Comparison of ENCODE assay signal across 13 cellular contexts in the genomic region with DNA sequence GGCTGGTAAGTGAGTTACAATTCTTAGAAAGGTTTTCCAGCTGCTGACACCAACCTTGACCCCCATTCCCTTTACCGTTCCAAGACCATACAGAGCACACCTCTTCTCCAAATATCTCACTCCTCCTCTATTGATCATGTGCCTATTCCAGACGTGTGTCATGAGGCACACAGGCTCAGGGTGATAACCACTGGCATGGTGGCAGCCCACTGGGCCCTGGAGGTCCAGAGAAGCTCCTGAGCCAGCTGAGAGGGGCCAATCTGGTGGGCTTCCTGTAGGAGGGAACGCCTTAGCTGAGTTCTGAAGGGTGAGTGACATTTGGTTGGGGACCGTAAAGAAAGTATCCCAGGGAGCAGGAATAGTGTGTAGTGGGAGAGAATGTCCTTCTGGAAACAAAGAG. TPM values are rescaled to one million over a fixed set of nuclear protein-coding genes. Genes with fewer than 3 reads are reported as not detected.
DNase-seq lines count a peak whose midpoint lies in the region; ATAC-seq and TF ChIP-seq lines count a peak whose summit lies in the region.
"Had no signal": no experiment of that assay in that cellular context is flagged by ENCODE, and none has a peak within 500 bp of the region (broad histone marks: within the 10 kb centered on the region; RNA-seq: fewer than 3 reads in every experiment).

No MANE protein-coding gene starts in this region.

- CTCF ChIA-PET in activated CD4-positive, alpha-beta memory T cell treated with anti-CD3 and anti-CD28 coated beads, Interleukin-2, amount 10 ng/mL, durations not matched to agents 7 days and 5 days (lab: Charles Lee): interaction anchor here (1.3 to 4.2 kb wide), 14 partner anchors 12 to 643 kb away, joined by 4 to 34 read pairs (median 6); a partner anchor contains a TSS

- H3K27me3 Mint-ChIP-seq in activated CD4-positive, alpha-beta memory T cell treated with anti-CD3 and anti-CD28 coated beads, Interleukin-2, amount 10 ng/mL, durations not matched to agents 7 days and 5 days: no peaks in the 10 kb centered on the region
- no peaks in the 10 kb centered on the region for H3K27me3 Mint-ChIP-seq in effector memory CD8-positive, alpha-beta T cell
- no peaks in the 10 kb centered on the region for H3K27me3 Mint-ChIP-seq in stimulated activated naive CD8-positive, alpha-beta T cell treated with anti-CD3 and anti-CD28 coated beads, Interleukin-15, amount 100 ng/mL, for 72 hours

- peak overlapping the region; percentile 99 for H3K27ac Mint-ChIP-seq in activated CD4-positive, alpha-beta memory T cell treated with anti-CD3 and anti-CD28 coated beads, Interleukin-2, amount 10 ng/mL, durations not matched to agents 7 days and 5 days
- peak overlapping the region; percentile 91 for H3K27ac Mint-ChIP-seq in effector memory CD8-positive, alpha-beta T cell
- H3K27ac Mint-ChIP-seq in stimulated activated naive CD8-positive, alpha-beta T cell treated with anti-CD3 and anti-CD28 coated beads, Interleukin-15, amount 100 ng/mL, for 72 hours: peak overlapping the region in 1 of 2 donors; percentile 10

- H3K36me3 Mint-ChIP-seq in activated CD4-positive, alpha-beta memory T cell treated with anti-CD3 and anti-CD28 coated beads, Interleukin-2, amount 10 ng/mL, durations not matched to agents 7 days and 5 days (ENCODE audit: low read depth): peaks cover 67% of the 10 kb centered on the region
- H3K36me3 Mint-ChIP-seq in effector memory CD8-positive, alpha-beta T cell (ENCODE audit: insufficient read depth): peaks cover 62% of the 10 kb centered on the region

- ATAC-seq in left ventricle myocardium superior: no peak
- no peak for ATAC-seq in effector memory CD8-positive, alpha-beta T cell (replicated peaks)
- ATAC-seq in stimulated activated naive CD8-positive, alpha-beta T cell treated with anti-CD3 and anti-CD28 coated beads, Interleukin-15, amount 100 ng/mL, for 72 hours: no peak

- TF ChIP-seq POLR2A in erythroblast (IDR thresholded peaks at IDR 0.05; ENCODE audit: low read length): no peak

- no peak for DNase-seq in left ventricle myocardium inferior
- no peak for DNase-seq in left ventricle myocardium superior
- DNase-seq in activated CD4-positive, alpha-beta memory T cell treated with anti-CD3 and anti-CD28 coated beads, Interleukin-2, amount 10 ng/mL, durations not matched to agents 7 days and 5 days: no peak
- no peak for DNase-seq in effector memory CD8-positive, alpha-beta T cell
- DNase-seq in stimulated activated naive CD8-positive, alpha-beta T cell treated with anti-CD3 and anti-CD28 coated beads, Interleukin-15, amount 100 ng/mL, for 72 hours: no peak
- no peak for DNase-seq in islet precursor cell
- no peak for DNase-seq in erythroblast (lab: John Stamatoyannopoulos, UW)
- DNase-seq in occipital lobe (lab: John Stamatoyannopoulos, UW): no peak
- DNase-seq: cerebellar nuclear complex, IMR-90, lower lobe of right lung, NCI-H2029 treated with DMSO at 0.1 percent for 48 hours had no signal

- no peaks in the 10 kb centered on the region for H3K9me3 ChIP-seq in left ventricle myocardium inferior (replicated peaks)
- H3K9me3 ChIP-seq: lower lobe of right lung had no signal

- H3K27me3 ChIP-seq in left ventricle myocardium inferior (ENCODE audit: low read depth): no peaks in the 10 kb centered on the region

- intact Hi-C loops in left ventricle myocardium inferior (cut with micrococcal nuclease): no loop called here
- intact Hi-C loops in left ventricle myocardium superior (cut with micrococcal nuclease): no loop called here

- no peaks in the 10 kb centered on the region for H3K9me3 Mint-ChIP-seq in activated CD4-positive, alpha-beta memory T cell treated with anti-CD3 and anti-CD28 coated beads, Interleukin-2, amount 10 ng/mL, durations not matched to agents 7 days and 5 days
- no peaks in the 10 kb centered on the region for H3K9me3 Mint-ChIP-seq in effector memory CD8-positive, alpha-beta T cell
- no peaks in the 10 kb centered on the region for H3K9me3 Mint-ChIP-seq in stimulated activated naive CD8-positive, alpha-beta T cell treated with anti-CD3 and anti-CD28 coated beads, Interleukin-15, amount 100 ng/mL, for 72 hours

- TF ChIP-seq CTCF in left ventricle myocardium inferior (IDR thresholded peaks at IDR 0.05; ENCODE audit: borderline replicate concordance): no peak

- peak overlapping the region; percentile 14 for H3K27ac ChIP-seq in left ventricle myocardium inferior (replicated peaks)

- H3K36me3 ChIP-seq in left ventricle myocardium inferior: no peaks in the 10 kb centered on the region
- H3K36me3 ChIP-seq: lower lobe of right lung had no signal

- H3K4me1 ChIP-seq in left ventricle myocardium inferior: peaks cover 16% of the 10 kb centered on the region

- POLR2A ChIA-PET in activated CD4-positive, alpha-beta memory T cell treated with anti-CD3 and anti-CD28 coated beads, Interleukin-2, amount 10 ng/mL, durations not matched to agents 7 days and 5 days (lab: Charles Lee): interaction anchor here (0.8 to 8.6 kb wide), 9 partner anchors 11 to 95 kb away, joined by 3 to 119 read pairs (median 8); a partner anchor contains a TSS

- peak overlapping the region; percentile 3 for H3K4me3 Mint-ChIP-seq in activated CD4-positive, alpha-beta memory T cell treated with anti-CD3 and anti-CD28 coated beads, Interleukin-2, amount 10 ng/mL, durations not matched to agents 7 days and 5 days
- H3K4me3 Mint-ChIP-seq in effector memory CD8-positive, alpha-beta T cell: peak overlapping the region; percentile 40 to 65
- peak overlapping the region; percentile 6 to 16 for H3K4me3 Mint-ChIP-seq in stimulated activated naive CD8-positive, alpha-beta T cell treated with anti-CD3 and anti-CD28 coated beads, Interleukin-15, amount 100 ng/mL, for 72 hours

- H3K4me3 ChIP-seq in left ventricle myocardium inferior: no peak overlapping the region
- H3K4me3 ChIP-seq: lower lobe of right lung had no signal

- peaks cover 76% of the 10 kb centered on the region for H3K4me1 Mint-ChIP-seq in activated CD4-positive, alpha-beta memory T cell treated with anti-CD3 and anti-CD28 coated beads, Interleukin-2, amount 10 ng/mL, durations not matched to agents 7 days and 5 days
- H3K4me1 Mint-ChIP-seq in effector memory CD8-positive, alpha-beta T cell (ENCODE audit: low read depth in 2 of 2): peaks cover 69 to 73% of the 10 kb centered on the region in 2 donors
- peaks cover 74% of the 10 kb centered on the region for H3K4me1 Mint-ChIP-seq in stimulated activated naive CD8-positive, alpha-beta T cell treated with anti-CD3 and anti-CD28 coated beads, Interleukin-15, amount 100 ng/mL, for 72 hours

RNA-seq across cellular contexts. Expression of a gene that starts 28.3 kb away (rescaled TPM):
- 0.55 TPM for total RNA-seq in left ventricle myocardium inferior
- 1.7 TPM for total RNA-seq in left ventricle myocardium superior
- 100 to 1,000 TPM; 283 TPM for total RNA-seq in activated CD4-positive, alpha-beta memory T cell treated with anti-CD3 and anti-CD28 coated beads, Interleukin-2, amount 10 ng/mL, durations not matched to agents 7 days and 5 days
- total RNA-seq in occipital lobe: 1.1 TPM
- total RNA-seq: fibroblast of lung had no signal

Comparison
In these comparisons a context has a peak if more than half of its experiments do, and no peak if none do; other contexts are left out.
1. RNA of a gene that starts 28.3 kb away (total RNA-seq): 283 TPM in activated CD4-positive, alpha-beta memory T cell treated with anti-CD3 and anti-CD28 coated beads, Interleukin-2, amount 10 ng/mL, durations not matched to agents 7 days and 5 days; 1.7 TPM in left ventricle myocardium superior (single experiment), 1.1 TPM in occipital lobe (single experiment) and 0.55 TPM in left ventricle myocardium inferior (single experiment); every median in the first group is over 100 times any median in the second.
2. Peak in every context shown above with its lines, with median percentiles within 50 percentile points of each other: H3K4me3 Mint-ChIP-seq.